In the genomic region with DNA sequence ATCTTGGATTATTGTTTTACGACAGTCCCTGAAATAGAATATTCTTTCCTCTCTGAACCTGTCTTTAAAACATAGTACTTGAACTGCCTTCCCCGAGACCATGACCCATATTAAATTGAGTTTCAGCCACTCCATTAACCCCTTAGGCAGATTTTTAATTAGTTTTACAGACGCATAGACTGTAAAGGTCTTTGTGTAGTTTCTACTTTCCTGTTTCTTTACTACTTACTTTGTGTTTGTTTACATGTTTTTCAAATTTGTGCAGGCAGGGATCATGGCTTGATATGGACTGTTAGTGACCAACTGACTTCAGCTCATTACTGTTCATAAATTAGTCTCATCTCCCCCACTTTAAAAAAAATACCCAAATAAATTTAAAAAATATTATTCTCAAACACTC, we compare ENCODE assay signal across 16 cellular contexts.
"Had no signal": no experiment of that assay in that cellular context is flagged by ENCODE, and none has a peak within 500 bp of the region (broad histone marks: within the 10 kb centered on the region; RNA-seq: fewer than 3 reads in every experiment).

No MANE protein-coding gene starts in this region.

- H3K4me3 ChIP-seq: breast epithelium, dorsolateral prefrontal cortex, esophagus muscularis mucosa, lower lobe of right lung, SJSA1 had no signal

- DNase-seq: activated CD4-positive, alpha-beta T cell treated with anti-CD3 and anti-CD28 coated beads for 1 hour; activated naive CD4-positive, alpha-beta T cell treated with anti-CD3 and anti-CD28 coated beads, Interleukin-2, amount 10 ng/mL, durations not matched to agents 7 days and 5 days; activated T-cell treated with anti-CD3 and anti-CD28 coated beads, Interleukin-2, amount 50 U/mL, for 4 hours; anterior cingulate cortex; dorsolateral prefrontal cortex; lower lobe of right lung; naive B cell; occipital lobe; right cardiac atrium; small intestine; T1000; trophoblast cell had no signal

- H3K27me3 ChIP-seq: breast epithelium, dorsolateral prefrontal cortex, esophagus muscularis mucosa, SJSA1 had no signal

- ATAC-seq: lower lobe of right lung had no signal

- H3K27ac ChIP-seq: esophagus muscularis mucosa, lower lobe of right lung, SJSA1 had no signal

- H3K4me3 Mint-ChIP-seq: activated naive CD4-positive, alpha-beta T cell treated with anti-CD3 and anti-CD28 coated beads, Interleukin-2, amount 10 ng/mL, durations not matched to agents 7 days and 5 days; naive B cell had no signal

- H3K36me3 ChIP-seq: breast epithelium, esophagus muscularis mucosa, lower lobe of right lung, SJSA1 had no signal

- H3K9me3 ChIP-seq: breast epithelium, esophagus muscularis mucosa, lower lobe of right lung, SJSA1 had no signal

- H3K27me3 Mint-ChIP-seq: activated naive CD4-positive, alpha-beta T cell treated with anti-CD3 and anti-CD28 coated beads, Interleukin-2, amount 10 ng/mL, durations not matched to agents 7 days and 5 days; naive B cell; progenitor cell of endocrine pancreas had no signal

- H3K27ac Mint-ChIP-seq: activated naive CD4-positive, alpha-beta T cell treated with anti-CD3 and anti-CD28 coated beads, Interleukin-2, amount 10 ng/mL, durations not matched to agents 7 days and 5 days had no signal

- H3K4me1 ChIP-seq: breast epithelium had no signal

- H3K9me3 Mint-ChIP-seq: activated T-cell treated with anti-CD3 and anti-CD28 coated beads, Interleukin-2, amount 50 U/mL, for 4 hours; naive B cell had no signal
